Comparison of ENCODE assay signal across 1 cellular context in the genomic region with DNA sequence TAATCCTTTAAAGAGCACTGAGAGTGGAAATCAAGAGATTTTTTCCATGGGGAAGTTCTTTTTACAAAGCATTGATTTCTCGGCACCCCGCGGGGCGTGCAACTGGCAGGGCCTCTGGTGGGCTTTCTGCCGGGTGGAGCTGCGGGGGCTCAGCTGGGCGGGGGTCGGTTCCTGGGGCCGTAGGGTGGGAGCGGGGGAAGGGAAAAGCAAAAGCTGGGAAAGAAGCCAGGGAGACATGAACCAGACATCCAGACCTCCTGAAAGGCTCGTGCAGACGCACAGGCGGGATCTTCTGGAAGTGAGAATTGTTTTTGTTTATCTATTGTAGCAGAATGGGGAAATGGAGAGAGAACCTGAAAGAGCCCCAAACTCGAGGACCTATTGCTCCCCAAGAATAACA.
TF ChIP-seq lines count a peak whose summit lies in the region.

No MANE protein-coding gene starts in this region.

TF ChIP-seq in GM23338, 12 proteins besides CTCF, POLR2A, EP300 and RAD21 (continued from another document):
- TF ChIP-seq, protein P1, sequence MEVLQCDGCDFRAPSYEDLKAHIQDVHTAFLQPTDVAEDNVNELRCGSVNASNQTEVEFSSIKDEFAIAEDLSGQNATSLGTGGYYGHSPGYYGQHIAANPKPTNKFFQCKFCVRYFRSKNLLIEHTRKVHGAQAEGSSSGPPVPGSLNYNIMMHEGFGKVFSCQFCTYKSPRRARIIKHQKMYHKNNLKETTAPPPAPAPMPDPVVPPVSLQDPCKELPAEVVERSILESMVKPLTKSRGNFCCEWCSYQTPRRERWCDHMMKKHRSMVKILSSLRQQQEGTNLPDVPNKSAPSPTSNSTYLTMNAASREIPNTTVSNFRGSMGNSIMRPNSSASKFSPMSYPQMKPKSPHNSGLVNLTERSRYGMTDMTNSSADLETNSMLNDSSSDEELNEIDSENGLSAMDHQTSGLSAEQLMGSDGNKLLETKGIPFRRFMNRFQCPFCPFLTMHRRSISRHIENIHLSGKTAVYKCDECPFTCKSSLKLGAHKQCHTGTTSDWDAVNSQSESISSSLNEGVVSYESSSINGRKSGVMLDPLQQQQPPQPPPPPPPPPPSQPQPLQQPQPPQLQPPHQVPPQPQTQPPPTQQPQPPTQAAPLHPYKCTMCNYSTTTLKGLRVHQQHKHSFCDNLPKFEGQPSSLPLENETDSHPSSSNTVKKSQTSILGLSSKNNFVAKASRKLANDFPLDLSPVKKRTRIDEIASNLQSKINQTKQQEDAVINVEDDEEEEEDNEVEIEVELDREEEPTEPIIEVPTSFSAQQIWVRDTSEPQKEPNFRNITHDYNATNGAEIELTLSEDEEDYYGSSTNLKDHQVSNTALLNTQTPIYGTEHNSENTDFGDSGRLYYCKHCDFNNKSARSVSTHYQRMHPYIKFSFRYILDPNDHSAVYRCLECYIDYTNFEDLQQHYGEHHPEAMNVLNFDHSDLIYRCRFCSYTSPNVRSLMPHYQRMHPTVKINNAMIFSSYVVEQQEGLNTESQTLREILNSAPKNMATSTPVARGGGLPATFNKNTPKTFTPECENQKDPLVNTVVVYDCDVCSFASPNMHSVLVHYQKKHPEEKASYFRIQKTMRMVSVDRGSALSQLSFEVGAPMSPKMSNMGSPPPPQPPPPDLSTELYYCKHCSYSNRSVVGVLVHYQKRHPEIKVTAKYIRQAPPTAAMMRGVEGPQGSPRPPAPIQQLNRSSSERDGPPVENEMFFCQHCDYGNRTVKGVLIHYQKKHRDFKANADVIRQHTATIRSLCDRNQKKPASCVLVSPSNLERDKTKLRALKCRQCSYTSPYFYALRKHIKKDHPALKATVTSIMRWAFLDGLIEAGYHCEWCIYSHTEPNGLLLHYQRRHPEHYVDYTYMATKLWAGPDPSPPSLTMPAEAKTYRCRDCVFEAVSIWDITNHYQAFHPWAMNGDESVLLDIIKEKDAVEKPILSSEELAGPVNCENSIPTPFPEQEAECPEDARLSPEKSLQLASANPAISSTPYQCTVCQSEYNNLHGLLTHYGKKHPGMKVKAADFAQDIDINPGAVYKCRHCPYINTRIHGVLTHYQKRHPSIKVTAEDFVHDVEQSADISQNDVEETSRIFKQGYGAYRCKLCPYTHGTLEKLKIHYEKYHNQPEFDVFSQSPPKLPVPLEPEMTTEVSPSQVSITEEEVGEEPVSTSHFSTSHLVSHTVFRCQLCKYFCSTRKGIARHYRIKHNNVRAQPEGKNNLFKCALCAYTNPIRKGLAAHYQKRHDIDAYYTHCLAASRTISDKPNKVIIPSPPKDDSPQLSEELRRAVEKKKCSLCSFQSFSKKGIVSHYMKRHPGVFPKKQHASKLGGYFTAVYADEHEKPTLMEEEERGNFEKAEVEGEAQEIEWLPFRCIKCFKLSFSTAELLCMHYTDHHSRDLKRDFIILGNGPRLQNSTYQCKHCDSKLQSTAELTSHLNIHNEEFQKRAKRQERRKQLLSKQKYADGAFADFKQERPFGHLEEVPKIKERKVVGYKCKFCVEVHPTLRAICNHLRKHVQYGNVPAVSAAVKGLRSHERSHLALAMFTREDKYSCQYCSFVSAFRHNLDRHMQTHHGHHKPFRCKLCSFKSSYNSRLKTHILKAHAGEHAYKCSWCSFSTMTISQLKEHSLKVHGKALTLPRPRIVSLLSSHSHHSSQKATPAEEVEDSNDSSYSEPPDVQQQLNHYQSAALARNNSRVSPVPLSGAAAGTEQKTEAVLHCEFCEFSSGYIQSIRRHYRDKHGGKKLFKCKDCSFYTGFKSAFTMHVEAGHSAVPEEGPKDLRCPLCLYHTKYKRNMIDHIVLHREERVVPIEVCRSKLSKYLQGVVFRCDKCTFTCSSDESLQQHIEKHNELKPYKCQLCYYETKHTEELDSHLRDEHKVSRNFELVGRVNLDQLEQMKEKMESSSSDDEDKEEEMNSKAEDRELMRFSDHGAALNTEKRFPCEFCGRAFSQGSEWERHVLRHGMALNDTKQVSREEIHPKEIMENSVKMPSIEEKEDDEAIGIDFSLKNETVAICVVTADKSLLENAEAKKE (CRISPR knock-in tag; IDR thresholded peaks at IDR 0.05) = no peak
- TF ChIP-seq POLR2AphosphoS5 (IDR thresholded peaks at IDR 0.05; ENCODE audit: low read depth) (no peak), CREB1 (CRISPR knock-in tag; IDR thresholded peaks at IDR 0.05; ENCODE audit: low read depth) (no peak), ZNF331 (CRISPR knock-in tag; IDR thresholded peaks at IDR 0.05; ENCODE audit: low read depth) (no peak), EZH2 (IDR thresholded peaks at IDR 0.05; ENCODE audit: low read depth, unreplicated experiment) (no peak), JUNB (IDR thresholded peaks at IDR 0.05; ENCODE audit: unreplicated experiment) (no peak)
- TF ChIP-seq, protein P2, sequence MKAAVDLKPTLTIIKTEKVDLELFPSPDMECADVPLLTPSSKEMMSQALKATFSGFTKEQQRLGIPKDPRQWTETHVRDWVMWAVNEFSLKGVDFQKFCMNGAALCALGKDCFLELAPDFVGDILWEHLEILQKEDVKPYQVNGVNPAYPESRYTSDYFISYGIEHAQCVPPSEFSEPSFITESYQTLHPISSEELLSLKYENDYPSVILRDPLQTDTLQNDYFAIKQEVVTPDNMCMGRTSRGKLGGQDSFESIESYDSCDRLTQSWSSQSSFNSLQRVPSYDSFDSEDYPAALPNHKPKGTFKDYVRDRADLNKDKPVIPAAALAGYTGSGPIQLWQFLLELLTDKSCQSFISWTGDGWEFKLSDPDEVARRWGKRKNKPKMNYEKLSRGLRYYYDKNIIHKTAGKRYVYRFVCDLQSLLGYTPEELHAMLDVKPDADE (IDR thresholded peaks at IDR 0.05) = no peak
